ENCODE assay signal across 21 cellular contexts in the genomic region with DNA sequence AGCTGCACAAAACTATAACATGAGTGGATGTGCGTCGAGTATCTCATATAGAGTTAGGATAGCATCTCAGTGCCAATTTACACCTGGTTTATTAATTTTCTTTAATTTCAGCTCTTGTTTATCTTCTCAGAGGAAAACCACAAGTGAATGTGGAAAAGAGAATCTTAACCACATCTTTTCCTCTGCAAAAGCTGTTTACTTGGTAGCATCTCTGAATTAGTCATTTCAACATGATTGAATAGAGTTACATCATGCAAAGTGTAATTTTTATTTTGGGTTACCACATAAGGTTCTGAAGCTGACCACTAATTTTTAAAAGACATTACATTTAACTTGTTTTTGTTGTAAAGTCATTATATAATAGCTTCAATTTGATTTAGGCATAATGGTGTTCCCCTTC.
DNase-seq lines count a peak whose midpoint lies in the region; ATAC-seq, FAIRE-seq and TF ChIP-seq lines count a peak whose summit lies in the region.
"Had no signal": no experiment of that assay in that cellular context is flagged by ENCODE, and none has a peak within 500 bp of the region (broad histone marks: within the 10 kb centered on the region; RNA-seq: fewer than 3 reads in every experiment).

No MANE protein-coding gene starts in this region.

- H3K27ac ChIP-seq in KMS-11 (no peak overlapping the region), GM12878 (ENCODE audit: control insufficient read depth, insufficient read depth) (no peak overlapping the region)
- H3K27ac ChIP-seq in naive thymus-derived CD4-positive, alpha-beta T cell (ENCODE audit: low read depth, low read length), result no peak overlapping the region
- H3K27ac ChIP-seq: coronary artery, heart right ventricle, ovary, upper lobe of left lung had no signal

- RAD21 ChIA-PET in GM12878 (lab: Charles Lee; ENCODE audit: unreplicated experiment), result interaction anchor here (1.1 to 2.5 kb wide), 8 partner anchors 11 to 166 kb away, joined by 3 to 15 read pairs (median 6); no protein-coding TSS in a partner anchor

- H2AFZ ChIP-seq in KMS-11 (ENCODE audit: low read depth), result no peak overlapping the region
- no peak overlapping the region for H2AFZ ChIP-seq in GM12878 (ENCODE audit: control insufficient read depth, low read depth, low read length)

- no peak for TF ChIP-seq POLR2A in GM12878 (IDR thresholded peaks at IDR 0.05; ENCODE audit: low read depth, low read length)

- no peak for TF ChIP-seq CTCF in KMS-11 (conservative IDR thresholded peaks at IDR 0.05; ENCODE audit: low read depth, low read length)
- no peak for TF ChIP-seq CTCF in GM12878 (IDR thresholded peaks at IDR 0.05 in 2 of 3, conservative IDR thresholded peaks at IDR 0.05 in 1 of 3; ENCODE audit: control insufficient read depth in 2 of 3, extremely low read depth in 1 of 3, insufficient read depth in 1 of 3, low read depth in 3 of 3, low read length in 3 of 3)

- H3K79me2 ChIP-seq in KMS-11 (ENCODE audit: insufficient read depth, low read depth) (no peaks in the 10 kb centered on the region), GM12878 (ENCODE audit: control insufficient read depth, insufficient read depth, low read length) (no peaks in the 10 kb centered on the region)

- 47% methylated on average over 2 of the region's 2 CpGs for WGBS in GM12878 (ENCODE audit: insufficient coverage, insufficient replicate concordance, low lambda C conversion rate, missing lambda C conversion rate)

- peak overlapping the region; percentile 73 for H3K27ac Mint-ChIP-seq in activated CD4-positive, alpha-beta T cell treated with anti-CD3 and anti-CD28 coated beads, Interleukin-2, amount 10 ng/mL, durations not matched to agents 7 days and 5 days
- H3K27ac Mint-ChIP-seq in naive thymus-derived CD4-positive, alpha-beta T cell, result peak overlapping the region in 1 of 9 donors; percentile 3
- H3K27ac Mint-ChIP-seq: activated naive CD8-positive, alpha-beta T cell treated with anti-CD3 and anti-CD28 coated beads, Interleukin-2, amount 50 U/mL, for 24 hours; natural killer cell had no signal

- H3K36me3 Mint-ChIP-seq in activated CD4-positive, alpha-beta T cell treated with anti-CD3 and anti-CD28 coated beads, Interleukin-2, amount 10 ng/mL, durations not matched to agents 7 days and 5 days (ENCODE audit: low read depth), result no peaks in the 10 kb centered on the region
- no peaks in the 10 kb centered on the region for H3K36me3 Mint-ChIP-seq in naive thymus-derived CD4-positive, alpha-beta T cell
- H3K36me3 Mint-ChIP-seq: natural killer cell had no signal

- FAIRE-seq in GM12878 (lab: Jason Lieb, UNC), result no peak
- FAIRE-seq: endometrium, GM18507 had no signal

- H3K4me3 ChIP-seq in KMS-11 (IDR thresholded peaks at IDR 0.05; ENCODE audit: insufficient read depth, low read depth, low read length), result no peak overlapping the region
- H3K4me3 ChIP-seq in GM12878, result no peak overlapping the region
- no peak overlapping the region for H3K4me3 ChIP-seq in naive thymus-derived CD4-positive, alpha-beta T cell (ENCODE audit: low read length)
- H3K4me3 ChIP-seq: coronary artery, heart right ventricle, ovary, upper lobe of left lung had no signal

- TF ChIP-seq EP300 in GM12878 (IDR thresholded peaks at IDR 0.05; ENCODE audit: borderline replicate concordance in 1 of 2, control insufficient read depth in 1 of 2, low read depth in 2 of 2, low read length in 2 of 2), result 0 out of 4 replicates have a peak, but pooled peaks of 1 of the 2 experiments have one; percentile 19

- no peaks in the 10 kb centered on the region for H3K9me3 ChIP-seq in GM12878 (replicated peaks; ENCODE audit: control insufficient read depth, insufficient read depth, low read length)
- no peaks in the 10 kb centered on the region for H3K9me3 ChIP-seq in naive thymus-derived CD4-positive, alpha-beta T cell (ENCODE audit: control insufficient read depth in 2 of 3, low read length in 3 of 3)
- H3K9me3 ChIP-seq: heart right ventricle, ovary, upper lobe of left lung had no signal

- intact Hi-C loops in GM12878 (cut with micrococcal nuclease; ENCODE audit: unreplicated experiment), result loop anchor here (5.0 to 10.0 kb wide), 4 partner anchors 111 to 916 kb away; no protein-coding TSS in a partner anchor
- intact Hi-C loops in naive thymus-derived CD4-positive, alpha-beta T cell (cut with micrococcal nuclease), result loop anchor here (2.0 to 10.0 kb wide), 8 partner anchors 166 to 1516 kb away; a partner anchor contains a TSS

- peaks cover 33% of the 10 kb centered on the region for H3K4me1 ChIP-seq in KMS-11 (ENCODE audit: low read depth, poor library complexity, severe bottlenecking)
- H3K4me1 ChIP-seq in GM12878 (ENCODE audit: control insufficient read depth, insufficient read depth, low read length), result no peaks in the 10 kb centered on the region
- peaks cover 0 to 6% of the 10 kb centered on the region in 2 donors for H3K4me1 ChIP-seq in naive thymus-derived CD4-positive, alpha-beta T cell (ENCODE audit: control insufficient read depth in 2 of 2, insufficient read depth in 2 of 2, low read length in 2 of 2)
- H3K4me1 ChIP-seq: upper lobe of left lung had no signal

- H3K36me3 ChIP-seq in KMS-11 (ENCODE audit: insufficient read depth), result no peaks in the 10 kb centered on the region
- H3K36me3 ChIP-seq in GM12878 (ENCODE audit: control insufficient read depth in 2 of 2, insufficient read depth in 2 of 2, low read length in 1 of 2), result no peaks in the 10 kb centered on the region
- H3K36me3 ChIP-seq in naive thymus-derived CD4-positive, alpha-beta T cell (ENCODE audit: control insufficient read depth in 2 of 3, insufficient read depth in 3 of 3, low read length in 3 of 3), result no peaks in the 10 kb centered on the region
- H3K36me3 ChIP-seq: ovary, upper lobe of left lung had no signal

- SMC1A ChIA-PET in GM12878 (lab: Charles Lee; ENCODE audit: uncharacterized antibody, unreplicated experiment), result interaction anchor here (0.5 to 5.1 kb wide), 27 partner anchors 10 to 257 kb away, joined by 3 to 37 read pairs (median 4); no protein-coding TSS in a partner anchor

- in situ Hi-C loops in GM12878 (cut with MboI), result no loop called here

- H4K20me1 ChIP-seq in KMS-11 (ENCODE audit: insufficient read depth) (no peaks in the 10 kb centered on the region), GM12878 (ENCODE audit: control insufficient read depth, insufficient read depth) (no peaks in the 10 kb centered on the region)

- H3K9ac ChIP-seq in KMS-11 (no peak overlapping the region), GM12878 (ENCODE audit: control insufficient read depth, insufficient read depth, low read length) (no peak overlapping the region)

- no peak for TF ChIP-seq RAD21 in GM12878 (IDR thresholded peaks at IDR 0.05; ENCODE audit: insufficient read depth, low read depth, low read length)

- no peaks in the 10 kb centered on the region for H3K27me3 ChIP-seq in KMS-11 (ENCODE audit: insufficient read depth, low read depth)
- no peaks in the 10 kb centered on the region for H3K27me3 ChIP-seq in GM12878 (replicated peaks in 1 of 2; ENCODE audit: control insufficient read depth in 2 of 2, insufficient read depth in 2 of 2, low read length in 1 of 2)
- H3K27me3 ChIP-seq in naive thymus-derived CD4-positive, alpha-beta T cell (ENCODE audit: control insufficient read depth in 2 of 2, insufficient read depth in 2 of 2, low read length in 2 of 2), result no peaks in the 10 kb centered on the region
- H3K27me3 ChIP-seq: heart right ventricle, ovary, upper lobe of left lung had no signal

- no peak for DNase-seq in activated CD4-positive, alpha-beta T cell treated with anti-CD3 and anti-CD28 coated beads, Interleukin-2, amount 10 ng/mL, durations not matched to agents 7 days and 5 days
- DNase-seq in activated CD4-positive, alpha-beta T cell treated with anti-CD3 and anti-CD28 coated beads for 1 hour, result no peak
- no peak for DNase-seq in GM12878 (ENCODE audit: low read depth, low spot score)
- peak in 1 of 9 donors; percentile 11 for DNase-seq in naive thymus-derived CD4-positive, alpha-beta T cell
- no peak for DNase-seq in NCI-H2081 treated with DMSO at 0.1 percent for 48 hours (lab: John Stamatoyannopoulos, UW)
- no peak for DNase-seq in mesenteric fat pad (ENCODE audit: low spot score)
- DNase-seq in kidney glomerular epithelial cell (lab: John Stamatoyannopoulos, UW), result no peak
- DNase-seq: activated naive CD8-positive, alpha-beta T cell treated with anti-CD3 and anti-CD28 coated beads, Interleukin-2, amount 50 U/mL, for 24 hours; heart right ventricle; natural killer cell; NCI-H1694 treated with DMSO at 0.1 percent for 48 hours; NCI-H774; ovary; right cardiac atrium; SHP77 treated with DMSO at 0.1 percent for 48 hours had no signal

- H3K27me3 Mint-ChIP-seq in activated CD4-positive, alpha-beta T cell treated with anti-CD3 and anti-CD28 coated beads, Interleukin-2, amount 10 ng/mL, durations not matched to agents 7 days and 5 days, result peaks cover 17% of the 10 kb centered on the region
- peaks cover 5 to 37% (median 10%) of the 10 kb centered on the region in 5 donors for H3K27me3 Mint-ChIP-seq in naive thymus-derived CD4-positive, alpha-beta T cell
- H3K27me3 Mint-ChIP-seq: brain had no signal

- H3K4me3 Mint-ChIP-seq in activated CD4-positive, alpha-beta T cell treated with anti-CD3 and anti-CD28 coated beads, Interleukin-2, amount 10 ng/mL, durations not matched to agents 7 days and 5 days, result peak overlapping the region; percentile 25
- H3K4me3 Mint-ChIP-seq in naive thymus-derived CD4-positive, alpha-beta T cell, result peak overlapping the region in 6 of 10 donors; percentile 8 to 43 (median 20)
- H3K4me3 Mint-ChIP-seq: activated naive CD8-positive, alpha-beta T cell treated with anti-CD3 and anti-CD28 coated beads, Interleukin-2, amount 50 U/mL, for 24 hours; brain; natural killer cell had no signal

- CTCF ChIA-PET in activated CD4-positive, alpha-beta T cell treated with anti-CD3 and anti-CD28 coated beads, Interleukin-2, amount 10 ng/mL, durations not matched to agents 7 days and 5 days (lab: Charles Lee), result interaction anchor here (1.1 kb wide), 1 partner anchor 17 kb away, joined by 4 read pairs; no protein-coding TSS in a partner anchor
- CTCF ChIA-PET in GM12878 (lab: Yijun Ruan, JAX), result interaction anchor here (0.6 to 3.4 kb wide), 34 partner anchors 10 to 405 kb away, joined by 3 to 53 read pairs (median 4); a partner anchor contains a TSS
- CTCF ChIA-PET in naive thymus-derived CD4-positive, alpha-beta T cell (lab: Charles Lee), result interaction anchor here (0.6 to 2.1 kb wide), 3 partner anchors 11 to 468 kb away, joined by 3 to 6 read pairs (median 3); no protein-coding TSS in a partner anchor

- POLR2A ChIA-PET in activated CD4-positive, alpha-beta T cell treated with anti-CD3 and anti-CD28 coated beads, Interleukin-2, amount 10 ng/mL, durations not matched to agents 7 days and 5 days (lab: Charles Lee), result interaction anchor here (0.6 kb wide), 1 partner anchor 28 kb away, joined by 3 read pairs; no protein-coding TSS in a partner anchor
- POLR2A ChIA-PET in GM12878 (lab: Charles Lee), result interaction anchor here (0.5 to 1.1 kb wide), 2 partner anchors 35 to 36 kb away, joined by 3 read pairs; no protein-coding TSS in a partner anchor
- POLR2A ChIA-PET in naive thymus-derived CD4-positive, alpha-beta T cell (lab: Charles Lee), result no interaction called here

- H3K9me3 Mint-ChIP-seq in activated CD4-positive, alpha-beta T cell treated with anti-CD3 and anti-CD28 coated beads, Interleukin-2, amount 10 ng/mL, durations not matched to agents 7 days and 5 days, result no peaks in the 10 kb centered on the region
- H3K9me3 Mint-ChIP-seq in naive thymus-derived CD4-positive, alpha-beta T cell, result no peaks in the 10 kb centered on the region
- H3K9me3 Mint-ChIP-seq: activated naive CD8-positive, alpha-beta T cell treated with anti-CD3 and anti-CD28 coated beads, Interleukin-2, amount 50 U/mL, for 24 hours; brain; natural killer cell had no signal

- peaks cover 33% of the 10 kb centered on the region for H3K4me1 Mint-ChIP-seq in activated CD4-positive, alpha-beta T cell treated with anti-CD3 and anti-CD28 coated beads, Interleukin-2, amount 10 ng/mL, durations not matched to agents 7 days and 5 days
- peaks cover 1 to 39% (median 26%) of the 10 kb centered on the region in 7 donors for H3K4me1 Mint-ChIP-seq in naive thymus-derived CD4-positive, alpha-beta T cell
- H3K4me1 Mint-ChIP-seq: brain, natural killer cell had no signal

- BruUV-seq in GM12878 (replicated peaks; lab: Mats Ljungman, UMichigan), result no TSS peak

- peak overlapping the region; percentile 10 for H3K4me2 ChIP-seq in KMS-11
- no peak overlapping the region for H3K4me2 ChIP-seq in GM12878 (ENCODE audit: control insufficient read depth, insufficient read depth)

- peak; percentile 19; the same call in 1 of the 3 replicates for ATAC-seq in GM12878
- no peak for ATAC-seq in naive thymus-derived CD4-positive, alpha-beta T cell
- ATAC-seq: activated naive CD8-positive, alpha-beta T cell treated with anti-CD3 and anti-CD28 coated beads, Interleukin-2, amount 50 U/mL, for 24 hours; heart right ventricle; natural killer cell; right cardiac atrium had no signal
